In genomic region chr14:74630881-74631690, GRCh38 we compare ENCODE assay signal across 1 cellular context.
TF ChIP-seq lines count a peak whose summit lies in the region.

No MANE protein-coding gene starts in this region.

TF ChIP-seq in IMR-90, 13 proteins besides CTCF, POLR2A, EP300 and RAD21 (continued from another document):
- no peak for TF ChIP-seq NFE2L2 (IDR thresholded peaks at IDR 0.05; ENCODE audit: low read depth, low read length)
- no peak for TF ChIP-seq RCOR1 (IDR thresholded peaks at IDR 0.05; ENCODE audit: insufficient replicate concordance, low read length)
- no peak for TF ChIP-seq MAFK (IDR thresholded peaks at IDR 0.05; ENCODE audit: low read depth, low read length)
- no peak for TF ChIP-seq SMC3 (IDR thresholded peaks at IDR 0.05; ENCODE audit: low read depth, low read length)
- no peak for TF ChIP-seq CHD1 (IDR thresholded peaks at IDR 0.05; ENCODE audit: low read depth, low read length)
